ENCODE assay signal across 14 cellular contexts in genomic region chr3:47762233-47762632, GRCh38. TPM values are rescaled to one million over a fixed set of nuclear protein-coding genes. Genes with fewer than 3 reads are reported as not detected.
DNase-seq lines count a peak whose midpoint lies in the region; ATAC-seq and TF ChIP-seq lines count a peak whose summit lies in the region.
"Had no signal": no experiment of that assay in that cellular context is flagged by ENCODE, and none has a peak within 500 bp of the region (broad histone marks: within the 10 kb centered on the region; RNA-seq: fewer than 3 reads in every experiment).

No MANE protein-coding gene starts in this region.

- H3K9me3 ChIP-seq in CD4-positive, alpha-beta T cell (ENCODE audit: control insufficient read depth, low read length): no peaks in the 10 kb centered on the region
- H3K9me3 ChIP-seq: ascending aorta had no signal

- POLR2A ChIA-PET in CD4-positive, alpha-beta T cell (lab: Charles Lee): no interaction called here

- no peak for TF ChIP-seq CTCF in CD4-positive, alpha-beta T cell (IDR thresholded peaks at IDR 0.05)
- no peak for TF ChIP-seq CTCF in HFFc6 (IDR thresholded peaks at IDR 0.05)
- TF ChIP-seq CTCF in chondrocyte (IDR thresholded peaks at IDR 0.05): no peak
- TF ChIP-seq CTCF in nephron (IDR thresholded peaks at IDR 0.05; ENCODE audit: unreplicated experiment in 3 of 3): no peak

- no peak overlapping the region for H3K4me3 Mint-ChIP-seq in CD4-positive, alpha-beta T cell
- H3K4me3 Mint-ChIP-seq in HFFc6: no peak overlapping the region
- H3K4me3 Mint-ChIP-seq in chondrocyte (ENCODE audit: unreplicated experiment): no peak overlapping the region
- no peak overlapping the region for H3K4me3 Mint-ChIP-seq in nephron

- H3K4me1 Mint-ChIP-seq in CD4-positive, alpha-beta T cell (ENCODE audit: low read depth): peaks cover 10% of the 10 kb centered on the region
- H3K4me1 Mint-ChIP-seq in HFFc6 (ENCODE audit: low read depth) (peaks cover 6% of the 10 kb centered on the region; the same call in 1 of the 2 replicates), chondrocyte (ENCODE audit: low read depth) (peaks cover 24% of the 10 kb centered on the region), nephron (peaks cover 5% of the 10 kb centered on the region)

- CTCF ChIA-PET in CD4-positive, alpha-beta T cell (lab: Charles Lee): no interaction called here

- H3K27me3 ChIP-seq in CD4-positive, alpha-beta T cell (ENCODE audit: control insufficient read depth, insufficient read depth, low read length): no peaks in the 10 kb centered on the region
- H3K27me3 ChIP-seq: ascending aorta had no signal

- no peak for ATAC-seq in CD4-positive, alpha-beta T cell (ENCODE audit: poor library complexity)

- no peaks in the 10 kb centered on the region for H3K27me3 Mint-ChIP-seq in CD4-positive, alpha-beta T cell
- no peaks in the 10 kb centered on the region for H3K27me3 Mint-ChIP-seq in HFFc6 (ENCODE audit: insufficient read depth)
- no peaks in the 10 kb centered on the region for H3K27me3 Mint-ChIP-seq in chondrocyte (ENCODE audit: low read depth)
- H3K27me3 Mint-ChIP-seq in nephron (ENCODE audit: low read depth): no peaks in the 10 kb centered on the region

- intact Hi-C loops in CD4-positive, alpha-beta T cell (cut with DNase I, micrococcal nuclease): no loop called here

- H3K36me3 Mint-ChIP-seq in CD4-positive, alpha-beta T cell (ENCODE audit: low read depth): peaks cover 50% of the 10 kb centered on the region
- no peaks in the 10 kb centered on the region for H3K36me3 Mint-ChIP-seq in HFFc6 (ENCODE audit: low read depth)
- H3K36me3 Mint-ChIP-seq in chondrocyte (ENCODE audit: low read depth): no peaks in the 10 kb centered on the region
- peaks cover 53% of the 10 kb centered on the region for H3K36me3 Mint-ChIP-seq in nephron (ENCODE audit: low read depth)

- H3K27ac ChIP-seq in CD4-positive, alpha-beta T cell (ENCODE audit: low read depth, low read length): no peak overlapping the region

- DNase-seq in CD4-positive, alpha-beta T cell: no peak
- DNase-seq in HFFc6 (no peak), chondrocyte (ENCODE audit: low spot score) (no peak), NCI-H2029 (lab: John Stamatoyannopoulos, UW) (no peak), Kasumi-1 (lab: John Stamatoyannopoulos, UW) (no peak), NCI-H82 treated with DMSO at 0.1 percent for 48 hours (lab: John Stamatoyannopoulos, UW; ENCODE audit: unreplicated experiment) (no peak), SIG-M5 (lab: John Stamatoyannopoulos, UW) (no peak)
- DNase-seq: hippocampal formation; mesenchymal stem cell; NCI-H345; stimulated activated CD4-positive, alpha-beta T cell treated with anti-CD3 and anti-CD28 coated beads, Interleukin-2, amount 100 ng/mL, for 48 hours; stimulated activated naive CD4-positive, alpha-beta T cell treated with Interleukin-2 at 50 U/mL for 16 hours had no signal

- peak overlapping the region; percentile 40 for H3K27ac Mint-ChIP-seq in CD4-positive, alpha-beta T cell
- H3K27ac Mint-ChIP-seq in HFFc6 (peak overlapping the region; percentile 34; the same call in 1 of the 2 replicates), chondrocyte (ENCODE audit: unreplicated experiment) (peak overlapping the region; percentile 68), nephron (peak overlapping the region; percentile 21 to 67 (median 45))

- no peaks in the 10 kb centered on the region for H3K9me3 Mint-ChIP-seq in CD4-positive, alpha-beta T cell
- H3K9me3 Mint-ChIP-seq in HFFc6 (no peaks in the 10 kb centered on the region), chondrocyte (ENCODE audit: low read depth) (no peaks in the 10 kb centered on the region), nephron (no peaks in the 10 kb centered on the region)

RNA-seq across cellular contexts. Expression of gene SMARCC1, which starts 19.5 kb away (rescaled TPM):
- 10 to 100 TPM; 74.2 to 76.2 TPM for total RNA-seq in CD4-positive, alpha-beta T cell
- total RNA-seq in HFFc6 (2021; fragmentation: NEBNext Ultra II Directional; extraction: Animal tissue kit (Norgen Biotek cat#: 25700)): 10 to 100 TPM; 65.8 to 81.9 (median 69.2) TPM
- 81.5 to 86.3 TPM (median 83.5 TPM) in 3 replicates for total RNA-seq in chondrocyte

RNA-seq across cellular contexts. Expression of gene DHX30, which starts 40.7 kb away (rescaled TPM):
- 10 to 100 TPM; 75.1 to 75.6 TPM for total RNA-seq in CD4-positive, alpha-beta T cell
- 10 to 100 TPM; 54.1 to 64.0 (median 58.4) TPM for total RNA-seq in HFFc6 (2021; fragmentation: NEBNext Ultra II Directional; extraction: Animal tissue kit (Norgen Biotek cat#: 25700))
- 44.8 to 73.7 TPM (median 47.5 TPM) in 3 replicates for total RNA-seq in chondrocyte
